ENCODE assay signal across 10 cellular contexts in genomic region chr1:156676450-156676819, GRCh38. TPM values are rescaled to one million over a fixed set of nuclear protein-coding genes. Genes with fewer than 3 reads are reported as not detected.
DNase-seq lines count a peak whose midpoint lies in the region; ATAC-seq and TF ChIP-seq lines count a peak whose summit lies in the region.
"Had no signal": no experiment of that assay in that cellular context is flagged by ENCODE, and none has a peak within 500 bp of the region (broad histone marks: within the 10 kb centered on the region; RNA-seq: fewer than 3 reads in every experiment).

No MANE protein-coding gene starts in this region.

- BruUV-seq in HCT116 (replicated peaks; lab: Mats Ljungman, UMichigan): no TSS peak

- no peak for TF ChIP-seq POLR2A in HCT116 (IDR thresholded peaks at IDR 0.05; ENCODE audit: borderline replicate concordance, extremely low read depth, insufficient read depth, insufficient read length)
- TF ChIP-seq POLR2A in spleen (IDR thresholded peaks at IDR 0.05): no peak

- CTCF ChIA-PET in HCT116 (lab: Charles Lee): interaction anchor here (1.2 to 3.8 kb wide), 7 partner anchors 13 to 50 kb away, joined by 3 to 27 read pairs (median 12); partner anchors contain the start of gene CRABP2
- CTCF ChIA-PET in activated CD8-positive, alpha-beta T cell treated with anti-CD3 and anti-CD28 coated beads for 36 hours (lab: Charles Lee): interaction anchor here (0.7 to 7.5 kb wide), 16 partner anchors 9 to 291 kb away, joined by 3 to 85 read pairs (median 4); partner anchors contain the start of gene METTL25B

- no peaks in the 10 kb centered on the region for H3K9me3 ChIP-seq in HCT116 (ENCODE audit: control insufficient read depth in 1 of 2, insufficient read depth in 1 of 2, low read depth in 1 of 2, low read length in 2 of 2)
- no peaks in the 10 kb centered on the region for H3K9me3 ChIP-seq in colonic mucosa
- H3K9me3 ChIP-seq in spleen: no peaks in the 10 kb centered on the region
- no peaks in the 10 kb centered on the region for H3K9me3 ChIP-seq in MM.1S (replicated peaks; ENCODE audit: insufficient read depth, low read length)

- no peaks in the 10 kb centered on the region for H3K79me2 ChIP-seq in HCT116 (ENCODE audit: insufficient read depth, low read length)
- no peaks in the 10 kb centered on the region for H3K79me2 ChIP-seq in MM.1S (ENCODE audit: low read length)

- H3K4me3 Mint-ChIP-seq in activated CD8-positive, alpha-beta T cell treated with anti-CD3 and anti-CD28 coated beads for 36 hours: no peak overlapping the region
- H3K4me3 Mint-ChIP-seq: activated naive CD4-positive, alpha-beta T cell treated with anti-CD3 and anti-CD28 coated beads, Interleukin-2, amount 10 ng/mL, durations not matched to agents 7 days and 5 days had no signal

- 15 to 32% (median 18%) methylated on average over 8 to 39 of the region's 39 CpGs for WGBS in spleen, 5 donors

- H3K4me1 ChIP-seq in HCT116 (ENCODE audit: control insufficient read depth in 1 of 2, insufficient read depth in 2 of 2, low read length in 2 of 2) (peaks cover 14 to 26% of the 10 kb centered on the region in 2 experiments), colonic mucosa (peaks cover 8% of the 10 kb centered on the region), spleen (peaks cover 3 to 67% (median 43%) of the 10 kb centered on the region in 6 donors), MM.1S (ENCODE audit: low read length) (peaks cover 4% of the 10 kb centered on the region; the same call in 1 of the 2 replicates)

- no peak overlapping the region for H3K27ac Mint-ChIP-seq in activated CD8-positive, alpha-beta T cell treated with anti-CD3 and anti-CD28 coated beads for 36 hours
- H3K27ac Mint-ChIP-seq: activated naive CD4-positive, alpha-beta T cell treated with anti-CD3 and anti-CD28 coated beads, Interleukin-2, amount 10 ng/mL, durations not matched to agents 7 days and 5 days had no signal

- POLR2A ChIA-PET in HCT116 (lab: Charles Lee): interaction anchor here (0.7 to 2.8 kb wide), 4 partner anchors 11 to 15 kb away, joined by 3 to 33 read pairs (median 3); no protein-coding TSS in a partner anchor
- POLR2A ChIA-PET in activated CD8-positive, alpha-beta T cell treated with anti-CD3 and anti-CD28 coated beads for 36 hours (lab: Charles Lee): interaction anchor here (0.6 to 2.8 kb wide), 4 partner anchors 15 to 225 kb away, joined by 3 to 12 read pairs (median 4); no protein-coding TSS in a partner anchor

- H2AFZ ChIP-seq in HCT116 (ENCODE audit: low read depth, low read length, poor library complexity, severe bottlenecking) (no peak overlapping the region), MM.1S (ENCODE audit: low read length) (no peak overlapping the region)

- peaks cover 55% of the 10 kb centered on the region for H3K27me3 Mint-ChIP-seq in activated CD8-positive, alpha-beta T cell treated with anti-CD3 and anti-CD28 coated beads for 36 hours

- H4K20me1 ChIP-seq in HCT116 (ENCODE audit: insufficient read depth) (no peaks in the 10 kb centered on the region), MM.1S (ENCODE audit: insufficient read depth, low read length) (no peaks in the 10 kb centered on the region)

- H3K27me3 ChIP-seq in HCT116 (ENCODE audit: insufficient read depth, low read length) (no peaks in the 10 kb centered on the region), colonic mucosa (peaks cover 37% of the 10 kb centered on the region), layer of hippocampus (ENCODE audit: control insufficient read depth, insufficient read depth, low read length) (no peaks in the 10 kb centered on the region), spleen (replicated peaks in 1 of 7) (peaks cover 0 to 73% (median 33%) of the 10 kb centered on the region in 7 donors), MM.1S (replicated peaks; ENCODE audit: insufficient read depth, low read length) (peaks cover 96% of the 10 kb centered on the region)

- H3K9me3 Mint-ChIP-seq in activated CD8-positive, alpha-beta T cell treated with anti-CD3 and anti-CD28 coated beads for 36 hours: no peaks in the 10 kb centered on the region
- H3K9me3 Mint-ChIP-seq: activated naive CD4-positive, alpha-beta T cell treated with anti-CD3 and anti-CD28 coated beads, Interleukin-2, amount 10 ng/mL, durations not matched to agents 7 days and 5 days had no signal

- no peak for TF ChIP-seq CTCF in HCT116 (IDR thresholded peaks at IDR 0.05 in 2 of 3, conservative IDR thresholded peaks at IDR 0.05 in 1 of 3; ENCODE audit: borderline replicate concordance in 1 of 3, insufficient read depth in 1 of 3, low read depth in 2 of 3, low read length in 2 of 3)
- no peak for TF ChIP-seq CTCF in colonic mucosa (IDR thresholded peaks at IDR 0.05)
- no peak for TF ChIP-seq CTCF in spleen (IDR thresholded peaks at IDR 0.05 in 8 of 11, conservative IDR thresholded peaks at IDR 0.05 in 3 of 11)
- TF ChIP-seq CTCF in activated CD8-positive, alpha-beta T cell treated with anti-CD3 and anti-CD28 coated beads for 36 hours (IDR thresholded peaks at IDR 0.05): no peak
- TF ChIP-seq CTCF in MM.1S (IDR thresholded peaks at IDR 0.05; ENCODE audit: low read length): no peak

- RAD21 ChIA-PET in HCT116 (lab: Charles Lee; ENCODE audit: low non-redundant PET in 1 of 2, low total read pairs in 2 of 2, uncharacterized antibody in 2 of 2, unreplicated experiment in 2 of 2): interaction anchor here in 1 of 2 experiments (0.6 to 1.5 kb wide), 4 partner anchors 15 to 184 kb away, joined by 3 to 4 read pairs (median 3); no protein-coding TSS in a partner anchor

- H3K36me3 ChIP-seq in HCT116 (ENCODE audit: control insufficient read depth in 1 of 2, insufficient read depth in 2 of 2, low read length in 2 of 2) (no peaks in the 10 kb centered on the region), colonic mucosa (no peaks in the 10 kb centered on the region), spleen (peaks cover 0 to 23% (median 0%) of the 10 kb centered on the region in 6 donors), MM.1S (replicated peaks; ENCODE audit: insufficient read depth, low read length) (no peaks in the 10 kb centered on the region)

- H3K4me1 Mint-ChIP-seq in activated CD8-positive, alpha-beta T cell treated with anti-CD3 and anti-CD28 coated beads for 36 hours (ENCODE audit: low read depth): peaks cover 14% of the 10 kb centered on the region

- H3K27ac ChIP-seq in HCT116 (ENCODE audit: low read depth, low read length) (peak overlapping the region; percentile 38; the same call in 1 of the 2 replicates), colonic mucosa (peak overlapping the region; percentile 30), layer of hippocampus (ENCODE audit: low read depth, low read length) (peak overlapping the region; percentile 73), spleen (peak overlapping the region; percentile 66 to 87 (median 81)), MM.1S (ENCODE audit: low read length) (no peak overlapping the region)

- no peak for DNase-seq in HCT116 (ENCODE audit: low read depth, low spot score)
- DNase-seq in colonic mucosa: no peak
- DNase-seq in spleen: no peak
- DNase-seq in NCI-H510A treated with DMSO at 0.1 percent for 48 hours (lab: John Stamatoyannopoulos, UW): no peak
- DNase-seq in activated CD8-positive, alpha-beta T cell treated with anti-CD3 and anti-CD28 coated beads for 36 hours: no peak
- DNase-seq in NAMALWA (ENCODE audit: low spot score): no peak
- DNase-seq in MM.1S: no peak
- DNase-seq: activated naive CD4-positive, alpha-beta T cell treated with anti-CD3 and anti-CD28 coated beads, Interleukin-2, amount 10 ng/mL, durations not matched to agents 7 days and 5 days; head of caudate nucleus had no signal

- intact Hi-C loops in HCT116 (cut with micrococcal nuclease): no loop called here
- intact Hi-C loops in colonic mucosa (cut with DNase I): no loop called here
- intact Hi-C loops in spleen (cut with DNase I; ENCODE audit: low total_unique reads): no loop called here
- intact Hi-C loops in activated CD8-positive, alpha-beta T cell treated with anti-CD3 and anti-CD28 coated beads for 36 hours (cut with micrococcal nuclease): no loop called here

- H3F3A ChIP-seq in MM.1S (ENCODE audit: insufficient read depth, low read length): no peaks in the 10 kb centered on the region

- TF ChIP-seq RAD21 in HCT116 (IDR thresholded peaks at IDR 0.05; ENCODE audit: low read depth): no peak

- no peak for ATAC-seq in HCT116
- no peak for ATAC-seq in activated CD8-positive, alpha-beta T cell treated with anti-CD3 and anti-CD28 coated beads for 36 hours

- H3K36me3 Mint-ChIP-seq in activated CD8-positive, alpha-beta T cell treated with anti-CD3 and anti-CD28 coated beads for 36 hours (ENCODE audit: low read depth): no peaks in the 10 kb centered on the region
- H3K36me3 Mint-ChIP-seq: activated naive CD4-positive, alpha-beta T cell treated with anti-CD3 and anti-CD28 coated beads, Interleukin-2, amount 10 ng/mL, durations not matched to agents 7 days and 5 days had no signal

- H3K4me2 ChIP-seq in HCT116 (ENCODE audit: low read length) (peak overlapping the region; percentile 17; the same call in 1 of the 2 replicates), MM.1S (ENCODE audit: low read depth, low read length) (no peak overlapping the region)

- H3K9me2 ChIP-seq in HCT116 (ENCODE audit: insufficient read depth): no peaks in the 10 kb centered on the region
- no peaks in the 10 kb centered on the region for H3K9me2 ChIP-seq in MM.1S (replicated peaks; ENCODE audit: insufficient read depth, low read length)

- no peak overlapping the region for H3K9ac ChIP-seq in HCT116 (ENCODE audit: low read length)
- peak overlapping the region; percentile 56 to 60 for H3K9ac ChIP-seq in colonic mucosa (ENCODE audit: low read depth in 2 of 2, low read length in 2 of 2)
- no peak overlapping the region for H3K9ac ChIP-seq in MM.1S (ENCODE audit: low read length)

- H3K4me3 ChIP-seq in HCT116 (replicated peaks in 1 of 2; ENCODE audit: low read depth in 1 of 2, low read length in 2 of 2) (no peak overlapping the region), colonic mucosa (peak overlapping the region; percentile 32), spleen (peak overlapping the region; percentile 46 to 73 (median 54)), MM.1S (ENCODE audit: low read length) (no peak overlapping the region)

RNA-seq across cellular contexts. Expression of gene NES, which starts 0.8 kb away (rescaled TPM):
- total RNA-seq in HCT116 (2021; ENCODE audit: unreplicated experiment): 8.4 TPM
- 3.6 and 5.2 TPM in 2 replicates for polyA plus RNA-seq in HCT116 (2012)
- 1 to 10 TPM; 5.3 to 8.1 TPM for total RNA-seq in colonic mucosa
- 100 to 1,000 TPM in 2 of 7 donors, 10 to 100 TPM in 5; 36.0 to 146 (median 58.3) TPM for total RNA-seq in spleen
- polyA plus RNA-seq in spleen: 10 to 100 TPM in 1 of 3 donors, 1 to 10 TPM in 2; 4.3 to 39.5 (median 6.7) TPM
- total RNA-seq in activated CD8-positive, alpha-beta T cell treated with anti-CD3 and anti-CD28 coated beads for 36 hours: not detected

RNA-seq across cellular contexts. Expression of gene CRABP2, which starts 28.9 kb away (rescaled TPM):
- total RNA-seq in HCT116 (2021; ENCODE audit: unreplicated experiment) (209 TPM), colonic mucosa (1 to 10 TPM; 1.2 to 1.4 TPM), spleen (10 to 100 TPM in 1 of 7 donors, 1 to 10 TPM in 6; 1.2 to 13.1 (median 3.8) TPM)
- polyA plus RNA-seq in HCT116 (2012): 360 and 403 TPM in 2 replicates
- polyA plus RNA-seq in spleen: 1 to 10 TPM; 1.2 to 5.3 (median 1.8) TPM
- total RNA-seq in activated CD8-positive, alpha-beta T cell treated with anti-CD3 and anti-CD28 coated beads for 36 hours: under 1 TPM; 0.78 to 0.90 TPM

RNA-seq across cellular contexts. Expression of gene BCAN, which starts 34.5 kb away (rescaled TPM):
- total RNA-seq in HCT116 (2021; ENCODE audit: unreplicated experiment) (not detected), colonic mucosa (under 1 TPM in 1 of 2 donors, not detected in 1; 0.37 TPM), spleen (not detected)
- 0.23 and 0.26 TPM in 2 replicates for polyA plus RNA-seq in HCT116 (2012)
- under 1 TPM in 2 of 3 donors, not detected in 1; 0.10 to 0.11 TPM for polyA plus RNA-seq in spleen
- not detected for total RNA-seq in activated CD8-positive, alpha-beta T cell treated with anti-CD3 and anti-CD28 coated beads for 36 hours

RNA-seq across cellular contexts. Expression of gene METTL25B, which starts 51.8 kb away (rescaled TPM):
- 36.5 TPM for total RNA-seq in HCT116 (2021; ENCODE audit: unreplicated experiment)
- 32.6 and 39.7 TPM in 2 replicates for polyA plus RNA-seq in HCT116 (2012)
- total RNA-seq in colonic mucosa: 10 to 100 TPM; 31.3 to 51.9 TPM
- total RNA-seq in spleen: 10 to 100 TPM; 23.2 to 41.1 (median 32.4) TPM
- 10 to 100 TPM; 33.0 to 43.8 (median 42.9) TPM for polyA plus RNA-seq in spleen
- total RNA-seq in activated CD8-positive, alpha-beta T cell treated with anti-CD3 and anti-CD28 coated beads for 36 hours: 10 to 100 TPM; 32.3 to 32.5 TPM

RNA-seq across cellular contexts. Expression of gene ISG20L2, which starts 52.1 kb away (rescaled TPM):
- total RNA-seq in HCT116 (2021; ENCODE audit: unreplicated experiment) (41.7 TPM), colonic mucosa (10 to 100 TPM; 23.4 to 30.0 TPM), spleen (10 to 100 TPM; 24.0 to 46.7 (median 33.8) TPM)
- polyA plus RNA-seq in HCT116 (2012): 19.9 and 23.3 TPM in 2 replicates
- 10 to 100 TPM in 1 of 3 donors, 1 to 10 TPM in 2; 6.6 to 14.4 (median 9.8) TPM for polyA plus RNA-seq in spleen
- 10 to 100 TPM; 40.6 to 44.5 TPM for total RNA-seq in activated CD8-positive, alpha-beta T cell treated with anti-CD3 and anti-CD28 coated beads for 36 hours

Comparison
In these comparisons a context has a peak if more than half of its experiments do, and no peak if none do; other contexts are left out.
1. H3K4me3 ChIP-seq: peak in colonic mucosa (single experiment) and spleen (8 of 8); none in HCT116 (0 of 2) and MM.1S (single experiment).
2. H3K9ac ChIP-seq: peak in colonic mucosa (2 of 2); none in HCT116 (single experiment) and MM.1S (single experiment).
3. RNA of gene CRABP2, which starts 28.9 kb away (total RNA-seq): 209 TPM in HCT116 (single experiment); 1.2 to 13.1 TPM in spleen, 1.2 to 1.4 TPM in colonic mucosa and 0.78 to 0.90 TPM in activated CD8-positive, alpha-beta T cell treated with anti-CD3 and anti-CD28 coated beads for 36 hours; every median in the first group is over 10 times any median in the second.